ENCODE assay signal across 8 cellular contexts in the genomic region with DNA sequence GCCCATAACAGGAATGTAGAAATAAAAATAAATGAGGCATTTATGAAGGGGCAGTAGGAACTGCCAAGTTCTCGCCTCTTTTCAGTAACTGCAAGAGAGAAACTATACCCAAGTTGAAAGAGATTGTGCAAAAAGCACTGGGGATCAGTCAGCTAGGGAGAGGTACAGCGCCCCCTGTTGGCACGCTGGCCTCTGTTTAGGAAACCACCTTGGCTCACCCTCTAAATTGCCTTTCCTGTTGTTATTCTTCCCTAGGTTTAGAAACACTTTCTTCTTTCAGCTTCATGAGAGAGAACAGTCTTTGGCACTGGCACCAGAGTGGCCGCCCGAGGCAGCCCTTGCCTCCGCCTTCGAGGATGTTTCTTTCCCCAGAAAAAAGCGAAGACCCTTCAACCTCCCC.
DNase-seq lines count a peak whose midpoint lies in the region; ATAC-seq and TF ChIP-seq lines count a peak whose summit lies in the region.

No MANE protein-coding gene starts in this region.

- no peaks in the 10 kb centered on the region for H3K36me3 Mint-ChIP-seq in mesothelial cell of epicardium
- H3K36me3 Mint-ChIP-seq in stimulated activated naive B cell treated with anti-CD40 and anti-IgM and Interleukin-4, amounts not matched to agents 10 μg/mL and 1 μg/mL and 100 μg/mL, for 72 hours, result no peaks in the 10 kb centered on the region

- no peaks in the 10 kb centered on the region for H3K36me3 ChIP-seq in effector memory CD4-positive, alpha-beta T cell (ENCODE audit: control insufficient read depth, insufficient read depth, low read length)

- H3K27me3 Mint-ChIP-seq in mesothelial cell of epicardium (ENCODE audit: low read depth), result no peaks in the 10 kb centered on the region
- H3K27me3 Mint-ChIP-seq in stimulated activated naive B cell treated with anti-CD40 and anti-IgM and Interleukin-4, amounts not matched to agents 10 μg/mL and 1 μg/mL and 100 μg/mL, for 72 hours, result peaks cover 0 to 4% of the 10 kb centered on the region in 2 donors

- no peaks in the 10 kb centered on the region for H3K4me1 ChIP-seq in effector memory CD4-positive, alpha-beta T cell (ENCODE audit: control insufficient read depth, insufficient read depth, low read length, poor library complexity, severe bottlenecking)

- peak; percentile 78 for DNase-seq in NCI-H1694 treated with DMSO at 0.1 percent for 48 hours (lab: John Stamatoyannopoulos, UW)
- peak; percentile 73 for DNase-seq in activated CD4-positive, alpha-beta T cell treated with anti-CD3 and anti-CD28 coated beads for 48 hours
- peak in 2 of 3 donors; percentile 10 to 33 for DNase-seq in effector memory CD4-positive, alpha-beta T cell
- peak; percentile 42 to 76 for DNase-seq in mesothelial cell of epicardium (ENCODE audit: low spot score in 2 of 2, unreplicated experiment in 2 of 2)
- DNase-seq in stimulated activated naive B cell treated with anti-CD40 and anti-IgM and Interleukin-4, amounts not matched to agents 10 μg/mL and 1 μg/mL and 100 μg/mL, for 72 hours, result no peak
- no peak for DNase-seq in LoVo (ENCODE audit: low spot score)

- H3K4me3 ChIP-seq in GM12875 (ENCODE audit: low read depth, low read length), result no peak overlapping the region
- H3K4me3 ChIP-seq in effector memory CD4-positive, alpha-beta T cell (ENCODE audit: insufficient read depth, low read depth, low read length, poor library complexity, severe bottlenecking), result no peak overlapping the region

- H3K4me3 Mint-ChIP-seq in mesothelial cell of epicardium, result no peak overlapping the region
- no peak overlapping the region for H3K4me3 Mint-ChIP-seq in stimulated activated naive B cell treated with anti-CD40 and anti-IgM and Interleukin-4, amounts not matched to agents 10 μg/mL and 1 μg/mL and 100 μg/mL, for 72 hours

- H3K27ac ChIP-seq in effector memory CD4-positive, alpha-beta T cell (ENCODE audit: insufficient read depth, low read length, poor library complexity, severe bottlenecking), result no peak overlapping the region

- peak; percentile 16 to 32 for ATAC-seq in stimulated activated naive B cell treated with anti-CD40 and anti-IgM and Interleukin-4, amounts not matched to agents 10 μg/mL and 1 μg/mL and 100 μg/mL, for 72 hours (replicated peaks)
- no peak for ATAC-seq in GM21576 (IDR thresholded peaks at IDR 0.05; ENCODE audit: unreplicated experiment)

- H3K27ac Mint-ChIP-seq in mesothelial cell of epicardium, result no peak overlapping the region
- H3K27ac Mint-ChIP-seq in stimulated activated naive B cell treated with anti-CD40 and anti-IgM and Interleukin-4, amounts not matched to agents 10 μg/mL and 1 μg/mL and 100 μg/mL, for 72 hours, result no peak overlapping the region

- TF ChIP-seq CTCF in GM12875 (IDR thresholded peaks at IDR 0.05; ENCODE audit: borderline replicate concordance, insufficient read depth, low read depth, low read length) (peak; percentile 83), mesothelial cell of epicardium (IDR thresholded peaks at IDR 0.05; ENCODE audit: unreplicated experiment) (peak; percentile 70)

- H3K9me3 Mint-ChIP-seq in mesothelial cell of epicardium, result peaks cover 19% of the 10 kb centered on the region
- no peaks in the 10 kb centered on the region for H3K9me3 Mint-ChIP-seq in stimulated activated naive B cell treated with anti-CD40 and anti-IgM and Interleukin-4, amounts not matched to agents 10 μg/mL and 1 μg/mL and 100 μg/mL, for 72 hours

- no peaks in the 10 kb centered on the region for H3K9me3 ChIP-seq in effector memory CD4-positive, alpha-beta T cell (ENCODE audit: control insufficient read depth, low read length)

- H3K4me1 Mint-ChIP-seq in mesothelial cell of epicardium, result peaks cover 32% of the 10 kb centered on the region
- H3K4me1 Mint-ChIP-seq in stimulated activated naive B cell treated with anti-CD40 and anti-IgM and Interleukin-4, amounts not matched to agents 10 μg/mL and 1 μg/mL and 100 μg/mL, for 72 hours, result peaks cover 28 to 59% of the 10 kb centered on the region in 2 donors

- no peaks in the 10 kb centered on the region for H3K27me3 ChIP-seq in effector memory CD4-positive, alpha-beta T cell (replicated peaks; ENCODE audit: control insufficient read depth, insufficient read depth, low read length, poor library complexity, severe bottlenecking)

Comparison
In these comparisons a context has a peak if more than half of its experiments do, and no peak if none do; other contexts are left out.
1. DNase-seq: peak in NCI-H1694 treated with DMSO at 0.1 percent for 48 hours (single experiment), activated CD4-positive, alpha-beta T cell treated with anti-CD3 and anti-CD28 coated beads for 48 hours (single experiment), effector memory CD4-positive, alpha-beta T cell (2 of 3) and mesothelial cell of epicardium (2 of 2); none in stimulated activated naive B cell treated with anti-CD40 and anti-IgM and Interleukin-4, amounts not matched to agents 10 μg/mL and 1 μg/mL and 100 μg/mL, for 72 hours (single experiment) and LoVo (single experiment).